In genomic region chr5:143826909-143827514, GRCh38 we compare ENCODE assay signal across 8 cellular contexts.
DNase-seq lines count a peak whose midpoint lies in the region; ATAC-seq and TF ChIP-seq lines count a peak whose summit lies in the region.

No MANE protein-coding gene starts in this region.

- H3K4me2 ChIP-seq in OCI-LY3 (ENCODE audit: low read length) = peak overlapping the region; percentile 28

- no peak overlapping the region for H3K27ac ChIP-seq in OCI-LY3 (ENCODE audit: low read length)

- no peak overlapping the region for H3K9ac ChIP-seq in OCI-LY3 (ENCODE audit: low read length)

- H3K4me3 ChIP-seq in OCI-LY3 (ENCODE audit: low read length) (no peak overlapping the region), HAP-1 (no peak overlapping the region)

- H2AFZ ChIP-seq in OCI-LY3 (ENCODE audit: low read depth, low read length) = no peak overlapping the region

- in situ Hi-C loops in HAP-1 (cut with MboI; ENCODE audit: low sequenced_read_pairs) = no loop called here

- H3K79me2 ChIP-seq in OCI-LY3 (ENCODE audit: low read length) = no peaks in the 10 kb centered on the region

- H3K36me3 ChIP-seq in OCI-LY3 (replicated peaks; ENCODE audit: low read depth, low read length) (no peaks in the 10 kb centered on the region), HAP-1 (replicated peaks) (no peaks in the 10 kb centered on the region)

- DNase-seq in DMS153 (lab: John Stamatoyannopoulos, UW) (peak; percentile 62), GM19240 (ENCODE audit: insufficient read length, low spot score) (peak; percentile 55), NCI-H1930 (lab: John Stamatoyannopoulos, UW) (no peak), HAP-1 (ENCODE audit: low spot score in 2 of 2) (no peak), NCI-H524 (lab: John Stamatoyannopoulos, UW) (no peak)
- DNase-seq in stimulated activated CD4-positive, alpha-beta T cell treated with anti-CD3 and anti-CD28 coated beads, Interleukin-2, amount 100 ng/mL, for 4 hours (ENCODE audit: low read depth) = peak; percentile 1

- no peaks in the 10 kb centered on the region for H3K9me3 ChIP-seq in OCI-LY3 (ENCODE audit: insufficient read depth, low read length)
- no peaks in the 10 kb centered on the region for H3K9me3 ChIP-seq in HAP-1

- TF ChIP-seq CTCF in OCI-LY3 (IDR thresholded peaks at IDR 0.05; ENCODE audit: low read depth, low read length) = no peak

- H4K20me1 ChIP-seq in OCI-LY3 (ENCODE audit: insufficient read depth, low read length) = no peaks in the 10 kb centered on the region

- H3K27me3 ChIP-seq in OCI-LY3 (ENCODE audit: low read depth, low read length) = no peaks in the 10 kb centered on the region
- H3K27me3 ChIP-seq in HAP-1 (ENCODE audit: low read depth) = no peaks in the 10 kb centered on the region

- ATAC-seq in HG03135 (IDR thresholded peaks at IDR 0.05; ENCODE audit: unreplicated experiment) = peak; percentile 85

- H3K4me1 ChIP-seq in OCI-LY3 (ENCODE audit: low read length) (peaks cover 20% of the 10 kb centered on the region), HAP-1 (no peaks in the 10 kb centered on the region)

Comparison
In these comparisons a context has a peak if more than half of its experiments do, and no peak if none do; other contexts are left out.
1. DNase-seq: peak in DMS153 (single experiment), GM19240 (single experiment) and stimulated activated CD4-positive, alpha-beta T cell treated with anti-CD3 and anti-CD28 coated beads, Interleukin-2, amount 100 ng/mL, for 4 hours (single experiment); none in NCI-H1930 (0 of 2), HAP-1 (0 of 2) and NCI-H524 (0 of 2).